In the genomic region with DNA sequence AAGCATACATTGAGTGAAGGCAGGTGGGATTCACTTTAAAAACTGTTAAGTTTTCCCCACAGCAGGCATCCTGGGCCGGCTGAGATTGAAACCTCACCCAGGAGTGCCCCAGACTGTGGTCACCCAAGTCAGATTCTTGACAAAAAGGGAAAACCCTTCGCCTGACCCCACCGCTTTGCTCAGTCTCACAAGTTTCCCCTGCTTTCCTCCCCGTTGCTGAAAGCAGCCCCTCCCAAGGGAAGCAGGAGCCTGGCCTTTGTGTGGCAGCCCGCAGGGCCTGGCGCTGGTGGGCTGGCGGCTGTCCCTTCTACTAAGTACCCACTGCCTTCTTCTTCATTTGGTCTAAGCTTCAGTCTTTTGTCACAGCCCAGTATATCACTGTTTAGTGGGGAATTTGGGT, we compare ENCODE assay signal across 1 cellular context.
TF ChIP-seq lines count a peak whose summit lies in the region.

No MANE protein-coding gene starts in this region.

TF ChIP-seq in GM12878, 131 proteins besides CTCF, POLR2A, EP300 and RAD21 (continued from another document and continues in another):
- TF ChIP-seq, protein P1, sequence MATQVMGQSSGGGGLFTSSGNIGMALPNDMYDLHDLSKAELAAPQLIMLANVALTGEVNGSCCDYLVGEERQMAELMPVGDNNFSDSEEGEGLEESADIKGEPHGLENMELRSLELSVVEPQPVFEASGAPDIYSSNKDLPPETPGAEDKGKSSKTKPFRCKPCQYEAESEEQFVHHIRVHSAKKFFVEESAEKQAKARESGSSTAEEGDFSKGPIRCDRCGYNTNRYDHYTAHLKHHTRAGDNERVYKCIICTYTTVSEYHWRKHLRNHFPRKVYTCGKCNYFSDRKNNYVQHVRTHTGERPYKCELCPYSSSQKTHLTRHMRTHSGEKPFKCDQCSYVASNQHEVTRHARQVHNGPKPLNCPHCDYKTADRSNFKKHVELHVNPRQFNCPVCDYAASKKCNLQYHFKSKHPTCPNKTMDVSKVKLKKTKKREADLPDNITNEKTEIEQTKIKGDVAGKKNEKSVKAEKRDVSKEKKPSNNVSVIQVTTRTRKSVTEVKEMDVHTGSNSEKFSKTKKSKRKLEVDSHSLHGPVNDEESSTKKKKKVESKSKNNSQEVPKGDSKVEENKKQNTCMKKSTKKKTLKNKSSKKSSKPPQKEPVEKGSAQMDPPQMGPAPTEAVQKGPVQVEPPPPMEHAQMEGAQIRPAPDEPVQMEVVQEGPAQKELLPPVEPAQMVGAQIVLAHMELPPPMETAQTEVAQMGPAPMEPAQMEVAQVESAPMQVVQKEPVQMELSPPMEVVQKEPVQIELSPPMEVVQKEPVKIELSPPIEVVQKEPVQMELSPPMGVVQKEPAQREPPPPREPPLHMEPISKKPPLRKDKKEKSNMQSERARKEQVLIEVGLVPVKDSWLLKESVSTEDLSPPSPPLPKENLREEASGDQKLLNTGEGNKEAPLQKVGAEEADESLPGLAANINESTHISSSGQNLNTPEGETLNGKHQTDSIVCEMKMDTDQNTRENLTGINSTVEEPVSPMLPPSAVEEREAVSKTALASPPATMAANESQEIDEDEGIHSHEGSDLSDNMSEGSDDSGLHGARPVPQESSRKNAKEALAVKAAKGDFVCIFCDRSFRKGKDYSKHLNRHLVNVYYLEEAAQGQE (IDR thresholded peaks at IDR 0.05; ENCODE audit: low read depth, low read length) = no peak
- TF ChIP-seq NR2F1 (conservative IDR thresholded peaks at IDR 0.05) = peak; percentile 27
- TF ChIP-seq, protein P2, sequence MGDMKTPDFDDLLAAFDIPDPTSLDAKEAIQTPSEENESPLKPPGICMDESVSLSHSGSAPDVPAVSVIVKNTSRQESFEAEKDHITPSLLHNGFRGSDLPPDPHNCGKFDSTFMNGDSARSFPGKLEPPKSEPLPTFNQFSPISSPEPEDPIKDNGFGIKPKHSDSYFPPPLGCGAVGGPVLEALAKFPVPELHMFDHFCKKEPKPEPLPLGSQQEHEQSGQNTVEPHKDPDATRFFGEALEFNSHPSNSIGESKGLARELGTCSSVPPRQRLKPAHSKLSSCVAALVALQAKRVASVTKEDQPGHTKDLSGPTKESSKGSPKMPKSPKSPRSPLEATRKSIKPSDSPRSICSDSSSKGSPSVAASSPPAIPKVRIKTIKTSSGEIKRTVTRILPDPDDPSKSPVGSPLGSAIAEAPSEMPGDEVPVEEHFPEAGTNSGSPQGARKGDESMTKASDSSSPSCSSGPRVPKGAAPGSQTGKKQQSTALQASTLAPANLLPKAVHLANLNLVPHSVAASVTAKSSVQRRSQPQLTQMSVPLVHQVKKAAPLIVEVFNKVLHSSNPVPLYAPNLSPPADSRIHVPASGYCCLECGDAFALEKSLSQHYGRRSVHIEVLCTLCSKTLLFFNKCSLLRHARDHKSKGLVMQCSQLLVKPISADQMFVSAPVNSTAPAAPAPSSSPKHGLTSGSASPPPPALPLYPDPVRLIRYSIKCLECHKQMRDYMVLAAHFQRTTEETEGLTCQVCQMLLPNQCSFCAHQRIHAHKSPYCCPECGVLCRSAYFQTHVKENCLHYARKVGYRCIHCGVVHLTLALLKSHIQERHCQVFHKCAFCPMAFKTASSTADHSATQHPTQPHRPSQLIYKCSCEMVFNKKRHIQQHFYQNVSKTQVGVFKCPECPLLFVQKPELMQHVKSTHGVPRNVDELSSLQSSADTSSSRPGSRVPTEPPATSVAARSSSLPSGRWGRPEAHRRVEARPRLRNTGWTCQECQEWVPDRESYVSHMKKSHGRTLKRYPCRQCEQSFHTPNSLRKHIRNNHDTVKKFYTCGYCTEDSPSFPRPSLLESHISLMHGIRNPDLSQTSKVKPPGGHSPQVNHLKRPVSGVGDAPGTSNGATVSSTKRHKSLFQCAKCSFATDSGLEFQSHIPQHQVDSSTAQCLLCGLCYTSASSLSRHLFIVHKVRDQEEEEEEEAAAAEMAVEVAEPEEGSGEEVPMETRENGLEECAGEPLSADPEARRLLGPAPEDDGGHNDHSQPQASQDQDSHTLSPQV (IDR thresholded peaks at IDR 0.05) = no peak
- no peak for TF ChIP-seq RFX5 (IDR thresholded peaks at IDR 0.05; ENCODE audit: low read depth, low read length)
- TF ChIP-seq, protein P3, sequence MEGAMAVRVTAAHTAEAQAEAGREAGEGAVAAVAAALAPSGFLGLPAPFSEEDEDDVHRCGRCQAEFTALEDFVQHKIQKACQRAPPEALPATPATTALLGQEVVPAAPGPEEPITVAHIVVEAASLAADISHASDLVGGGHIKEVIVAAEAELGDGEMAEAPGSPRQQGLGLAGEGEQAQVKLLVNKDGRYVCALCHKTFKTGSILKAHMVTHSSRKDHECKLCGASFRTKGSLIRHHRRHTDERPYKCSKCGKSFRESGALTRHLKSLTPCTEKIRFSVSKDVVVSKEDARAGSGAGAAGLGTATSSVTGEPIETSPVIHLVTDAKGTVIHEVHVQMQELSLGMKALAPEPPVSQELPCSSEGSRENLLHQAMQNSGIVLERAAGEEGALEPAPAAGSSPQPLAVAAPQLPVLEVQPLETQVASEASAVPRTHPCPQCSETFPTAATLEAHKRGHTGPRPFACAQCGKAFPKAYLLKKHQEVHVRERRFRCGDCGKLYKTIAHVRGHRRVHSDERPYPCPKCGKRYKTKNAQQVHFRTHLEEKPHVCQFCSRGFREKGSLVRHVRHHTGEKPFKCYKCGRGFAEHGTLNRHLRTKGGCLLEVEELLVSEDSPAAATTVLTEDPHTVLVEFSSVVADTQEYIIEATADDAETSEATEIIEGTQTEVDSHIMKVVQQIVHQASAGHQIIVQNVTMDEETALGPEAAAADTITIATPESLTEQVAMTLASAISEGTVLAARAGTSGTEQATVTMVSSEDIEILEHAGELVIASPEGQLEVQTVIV (IDR thresholded peaks at IDR 0.05; ENCODE audit: borderline replicate concordance, partially characterized antibody) = no peak
- TF ChIP-seq, protein P4, sequence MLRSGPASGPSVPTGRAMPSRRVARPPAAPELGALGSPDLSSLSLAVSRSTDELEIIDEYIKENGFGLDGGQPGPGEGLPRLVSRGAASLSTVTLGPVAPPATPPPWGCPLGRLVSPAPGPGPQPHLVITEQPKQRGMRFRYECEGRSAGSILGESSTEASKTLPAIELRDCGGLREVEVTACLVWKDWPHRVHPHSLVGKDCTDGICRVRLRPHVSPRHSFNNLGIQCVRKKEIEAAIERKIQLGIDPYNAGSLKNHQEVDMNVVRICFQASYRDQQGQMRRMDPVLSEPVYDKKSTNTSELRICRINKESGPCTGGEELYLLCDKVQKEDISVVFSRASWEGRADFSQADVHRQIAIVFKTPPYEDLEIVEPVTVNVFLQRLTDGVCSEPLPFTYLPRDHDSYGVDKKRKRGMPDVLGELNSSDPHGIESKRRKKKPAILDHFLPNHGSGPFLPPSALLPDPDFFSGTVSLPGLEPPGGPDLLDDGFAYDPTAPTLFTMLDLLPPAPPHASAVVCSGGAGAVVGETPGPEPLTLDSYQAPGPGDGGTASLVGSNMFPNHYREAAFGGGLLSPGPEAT (IDR thresholded peaks at IDR 0.05; ENCODE audit: low read depth) = 0 out of 2 replicates have a peak, but pooled peaks have one; percentile 26
- no peak for TF ChIP-seq ZNF274 (IDR thresholded peaks at IDR 0.05; ENCODE audit: insufficient read depth, insufficient read length)
- no peak for TF ChIP-seq KLF5 (IDR thresholded peaks at IDR 0.05; ENCODE audit: partially characterized antibody)
- no peak for TF ChIP-seq WRNIP1 (IDR thresholded peaks at IDR 0.05; ENCODE audit: borderline replicate concordance, low read depth, low read length)
- TF ChIP-seq, protein P5, sequence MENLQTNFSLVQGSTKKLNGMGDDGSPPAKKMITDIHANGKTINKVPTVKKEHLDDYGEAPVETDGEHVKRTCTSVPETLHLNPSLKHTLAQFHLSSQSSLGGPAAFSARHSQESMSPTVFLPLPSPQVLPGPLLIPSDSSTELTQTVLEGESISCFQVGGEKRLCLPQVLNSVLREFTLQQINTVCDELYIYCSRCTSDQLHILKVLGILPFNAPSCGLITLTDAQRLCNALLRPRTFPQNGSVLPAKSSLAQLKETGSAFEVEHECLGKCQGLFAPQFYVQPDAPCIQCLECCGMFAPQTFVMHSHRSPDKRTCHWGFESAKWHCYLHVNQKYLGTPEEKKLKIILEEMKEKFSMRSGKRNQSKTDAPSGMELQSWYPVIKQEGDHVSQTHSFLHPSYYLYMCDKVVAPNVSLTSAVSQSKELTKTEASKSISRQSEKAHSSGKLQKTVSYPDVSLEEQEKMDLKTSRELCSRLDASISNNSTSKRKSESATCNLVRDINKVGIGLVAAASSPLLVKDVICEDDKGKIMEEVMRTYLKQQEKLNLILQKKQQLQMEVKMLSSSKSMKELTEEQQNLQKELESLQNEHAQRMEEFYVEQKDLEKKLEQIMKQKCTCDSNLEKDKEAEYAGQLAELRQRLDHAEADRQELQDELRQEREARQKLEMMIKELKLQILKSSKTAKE (IDR thresholded peaks at IDR 0.05; ENCODE audit: low read depth, poor library complexity, severe bottlenecking) = peak; percentile 91
- TF ChIP-seq POLR2AphosphoS2 (IDR thresholded peaks at IDR 0.05; ENCODE audit: low read depth, low read length) = no peak
- TF ChIP-seq LARP7 (IDR thresholded peaks at IDR 0.05) = no peak
- no peak for TF ChIP-seq SPI1 (IDR thresholded peaks at IDR 0.05; ENCODE audit: borderline replicate concordance, insufficient read depth, low read depth, low read length)
- peak; percentile 60; the same call in 1 of the 2 replicates for TF ChIP-seq EED (IDR thresholded peaks at IDR 0.05; ENCODE audit: low read depth)
- no peak for TF ChIP-seq TAF1 (IDR thresholded peaks at IDR 0.05; ENCODE audit: borderline replicate concordance, low read depth, low read length)
- TF ChIP-seq BRCA1 (IDR thresholded peaks at IDR 0.05; ENCODE audit: low read depth, low read length) = no peak
- no peak for TF ChIP-seq PAX8 (IDR thresholded peaks at IDR 0.05)
- no peak for TF ChIP-seq CHD1 (IDR thresholded peaks at IDR 0.05; ENCODE audit: low read depth, low read length)
- TF ChIP-seq TCF12 (IDR thresholded peaks at IDR 0.05; ENCODE audit: low read depth, low read length) = no peak
- TF ChIP-seq ZZZ3 (IDR thresholded peaks at IDR 0.05; ENCODE audit: control insufficient read depth, insufficient read length, low read depth) = no peak
- TF ChIP-seq SUZ12 (IDR thresholded peaks at IDR 0.05; ENCODE audit: unreplicated experiment) = no peak
- no peak for TF ChIP-seq HDAC2 (IDR thresholded peaks at IDR 0.05)
- TF ChIP-seq, protein P6, sequence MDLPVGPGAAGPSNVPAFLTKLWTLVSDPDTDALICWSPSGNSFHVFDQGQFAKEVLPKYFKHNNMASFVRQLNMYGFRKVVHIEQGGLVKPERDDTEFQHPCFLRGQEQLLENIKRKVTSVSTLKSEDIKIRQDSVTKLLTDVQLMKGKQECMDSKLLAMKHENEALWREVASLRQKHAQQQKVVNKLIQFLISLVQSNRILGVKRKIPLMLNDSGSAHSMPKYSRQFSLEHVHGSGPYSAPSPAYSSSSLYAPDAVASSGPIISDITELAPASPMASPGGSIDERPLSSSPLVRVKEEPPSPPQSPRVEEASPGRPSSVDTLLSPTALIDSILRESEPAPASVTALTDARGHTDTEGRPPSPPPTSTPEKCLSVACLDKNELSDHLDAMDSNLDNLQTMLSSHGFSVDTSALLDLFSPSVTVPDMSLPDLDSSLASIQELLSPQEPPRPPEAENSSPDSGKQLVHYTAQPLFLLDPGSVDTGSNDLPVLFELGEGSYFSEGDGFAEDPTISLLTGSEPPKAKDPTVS (IDR thresholded peaks at IDR 0.05; ENCODE audit: low read depth, low read length) = no peak
- TF ChIP-seq, protein P7, sequence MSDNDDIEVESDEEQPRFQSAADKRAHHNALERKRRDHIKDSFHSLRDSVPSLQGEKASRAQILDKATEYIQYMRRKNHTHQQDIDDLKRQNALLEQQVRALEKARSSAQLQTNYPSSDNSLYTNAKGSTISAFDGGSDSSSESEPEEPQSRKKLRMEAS (IDR thresholded peaks at IDR 0.05; ENCODE audit: low read depth, low read length) = no peak
- no peak for TF ChIP-seq HDGF (IDR thresholded peaks at IDR 0.05)
- no peak for TF ChIP-seq NRF1 (conservative IDR thresholded peaks at IDR 0.05; ENCODE audit: low read depth, low read length)
- TF ChIP-seq SMAD1 (IDR thresholded peaks at IDR 0.05; ENCODE audit: low read depth, partially characterized antibody) = no peak
- no peak for TF ChIP-seq RAD51 (IDR thresholded peaks at IDR 0.05)
- no peak for TF ChIP-seq ZNF217 (IDR thresholded peaks at IDR 0.05)
- TF ChIP-seq, protein P8, sequence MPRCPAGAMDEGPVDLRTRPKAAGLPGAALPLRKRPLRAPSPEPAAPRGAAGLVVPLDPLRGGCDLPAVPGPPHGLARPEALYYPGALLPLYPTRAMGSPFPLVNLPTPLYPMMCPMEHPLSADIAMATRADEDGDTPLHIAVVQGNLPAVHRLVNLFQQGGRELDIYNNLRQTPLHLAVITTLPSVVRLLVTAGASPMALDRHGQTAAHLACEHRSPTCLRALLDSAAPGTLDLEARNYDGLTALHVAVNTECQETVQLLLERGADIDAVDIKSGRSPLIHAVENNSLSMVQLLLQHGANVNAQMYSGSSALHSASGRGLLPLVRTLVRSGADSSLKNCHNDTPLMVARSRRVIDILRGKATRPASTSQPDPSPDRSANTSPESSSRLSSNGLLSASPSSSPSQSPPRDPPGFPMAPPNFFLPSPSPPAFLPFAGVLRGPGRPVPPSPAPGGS (IDR thresholded peaks at IDR 0.05; ENCODE audit: borderline replicate concordance, insufficient read depth, low read depth, low read length, poor library complexity, severe bottlenecking) = peak; percentile 77
- peak; percentile 62; the same call in 1 of the 2 replicates for TF ChIP-seq IKZF1 (conservative IDR thresholded peaks at IDR 0.05)
- TF ChIP-seq, protein P9, sequence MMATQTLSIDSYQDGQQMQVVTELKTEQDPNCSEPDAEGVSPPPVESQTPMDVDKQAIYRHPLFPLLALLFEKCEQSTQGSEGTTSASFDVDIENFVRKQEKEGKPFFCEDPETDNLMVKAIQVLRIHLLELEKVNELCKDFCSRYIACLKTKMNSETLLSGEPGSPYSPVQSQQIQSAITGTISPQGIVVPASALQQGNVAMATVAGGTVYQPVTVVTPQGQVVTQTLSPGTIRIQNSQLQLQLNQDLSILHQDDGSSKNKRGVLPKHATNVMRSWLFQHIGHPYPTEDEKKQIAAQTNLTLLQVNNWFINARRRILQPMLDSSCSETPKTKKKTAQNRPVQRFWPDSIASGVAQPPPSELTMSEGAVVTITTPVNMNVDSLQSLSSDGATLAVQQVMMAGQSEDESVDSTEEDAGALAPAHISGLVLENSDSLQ (IDR thresholded peaks at IDR 0.05) = no peak
- TF ChIP-seq MEF2A (IDR thresholded peaks at IDR 0.05; ENCODE audit: insufficient read depth, low read depth, low read length) = no peak
- no peak for TF ChIP-seq ZNF24 (IDR thresholded peaks at IDR 0.05)
- peak; percentile 15 to 39; a peak in 1 of 4 replicates for TF ChIP-seq IKZF2 (IDR thresholded peaks at IDR 0.05)
